ENCODE assay signal across 14 cellular contexts in the genomic region with DNA sequence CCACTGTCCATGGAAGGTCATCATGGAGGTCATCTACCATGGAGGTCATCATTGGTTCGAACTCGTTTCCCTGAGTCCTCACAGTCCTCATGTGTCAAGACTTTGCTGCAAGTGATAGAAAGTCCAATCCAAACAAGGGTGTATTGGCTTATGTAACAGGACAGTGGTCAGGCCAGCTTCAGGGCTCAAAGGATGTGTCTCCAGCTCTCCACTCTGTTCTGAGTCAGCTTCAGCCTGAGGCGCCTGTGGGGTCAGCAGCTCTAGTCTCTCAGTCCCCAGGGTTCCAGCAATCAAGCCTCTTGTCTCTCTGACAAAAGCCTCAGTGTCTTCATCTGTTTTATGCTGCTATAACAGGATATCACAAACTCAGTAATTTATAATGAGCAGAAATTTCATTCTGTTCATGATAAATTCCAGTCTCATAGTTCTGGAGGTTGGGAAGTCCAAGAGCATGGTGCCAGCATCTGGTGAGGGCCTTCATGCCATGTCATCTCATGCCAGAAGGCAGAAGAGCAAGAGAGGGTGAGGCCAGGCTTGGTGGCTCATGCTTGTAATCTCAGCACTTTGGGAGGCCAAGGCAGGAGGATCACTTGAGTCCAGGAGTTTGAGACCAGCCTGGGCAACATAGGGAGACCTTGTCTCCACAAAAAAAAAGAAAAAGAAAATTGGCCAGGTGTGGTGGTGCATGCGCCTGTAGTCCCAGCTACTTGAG. TPM values are rescaled to one million over a fixed set of nuclear protein-coding genes. Genes with fewer than 3 reads are reported as not detected.
DNase-seq lines count a peak whose midpoint lies in the region; ATAC-seq and TF ChIP-seq lines count a peak whose summit lies in the region.
"Had no signal": no experiment of that assay in that cellular context is flagged by ENCODE, and none has a peak within 500 bp of the region (broad histone marks: within the 10 kb centered on the region; RNA-seq: fewer than 3 reads in every experiment).

No MANE protein-coding gene starts in this region.

- H4K8ac ChIP-seq in mesenchymal stem cell (ENCODE audit: low read length) = no peak overlapping the region

- no peak overlapping the region for H3K4me3 Mint-ChIP-seq in type B pancreatic cell

- H2AFZ ChIP-seq in mammary epithelial cell (ENCODE audit: low read depth, low read length) = no peak overlapping the region
- H2AFZ ChIP-seq in mesenchymal stem cell (ENCODE audit: low read depth, low read length) = no peak overlapping the region

- 61% methylated on average over 4 of the region's 4 CpGs for WGBS in mammary epithelial cell (ENCODE audit: low coverage, missing lambda C conversion rate)
- 84 to 88% methylated on average over 4 of the region's 4 CpGs for WGBS in esophagus squamous epithelium, 2 donors
- WGBS in mesenchymal stem cell = 96% methylated on average over 4 of the region's 4 CpGs

- H3K79me2 ChIP-seq in mammary epithelial cell (ENCODE audit: insufficient read depth, low read length) = no peaks in the 10 kb centered on the region

- TF ChIP-seq CTCF in breast epithelium (IDR thresholded peaks at IDR 0.05) (no peak), mammary epithelial cell (conservative IDR thresholded peaks at IDR 0.05 in 1 of 2, IDR thresholded peaks at IDR 0.05 in 1 of 2; ENCODE audit: extremely low read depth in 1 of 2, insufficient read depth in 1 of 2, low read depth in 1 of 2, low read length in 2 of 2) (no peak), esophagus squamous epithelium (IDR thresholded peaks at IDR 0.05) (no peak), coronary artery (IDR thresholded peaks at IDR 0.05) (no peak), type B pancreatic cell (conservative IDR thresholded peaks at IDR 0.05) (no peak)

- no peak overlapping the region for H2AK5ac ChIP-seq in mesenchymal stem cell (ENCODE audit: low read length, severe bottlenecking)

- no peak overlapping the region for H2BK15ac ChIP-seq in mesenchymal stem cell (ENCODE audit: low read depth, poor library complexity, severe bottlenecking)

- BruUV-seq in mammary epithelial cell (replicated peaks; lab: Mats Ljungman, UMichigan) = no TSS peak

- no peaks in the 10 kb centered on the region for H4K20me1 ChIP-seq in mammary epithelial cell (ENCODE audit: insufficient read depth, low read length)

- H3K79me1 ChIP-seq in mesenchymal stem cell (replicated peaks; ENCODE audit: low read length, poor library complexity, severe bottlenecking) = peaks cover 8% of the 10 kb centered on the region

- H3K4me3 ChIP-seq in breast epithelium = no peak overlapping the region
- no peak overlapping the region for H3K4me3 ChIP-seq in mammary epithelial cell (replicated peaks in 1 of 3; ENCODE audit: insufficient read depth in 1 of 3, low read depth in 2 of 3, low read length in 3 of 3)
- no peak overlapping the region for H3K4me3 ChIP-seq in esophagus squamous epithelium
- H3K4me3 ChIP-seq in mesenchymal stem cell (ENCODE audit: insufficient read depth in 1 of 2, low read depth in 1 of 2, low read length in 2 of 2) = peak overlapping the region in 1 of 2 experiments; percentile 25
- no peak overlapping the region for H3K4me3 ChIP-seq in coronary artery

- dilution Hi-C loops in mammary epithelial cell (cut with HindIII; ENCODE audit: low sequenced_read_pairs) = no loop called here

- no peak overlapping the region for H2BK12ac ChIP-seq in mesenchymal stem cell (ENCODE audit: low read length in 2 of 2)

- peaks cover 5% of the 10 kb centered on the region for H3K4me1 Mint-ChIP-seq in type B pancreatic cell (ENCODE audit: unreplicated experiment)

- H3K4me2 ChIP-seq in mammary epithelial cell (ENCODE audit: insufficient read depth, low read depth, low read length) = no peak overlapping the region
- no peak overlapping the region for H3K4me2 ChIP-seq in mesenchymal stem cell (ENCODE audit: low read length, poor library complexity, severe bottlenecking)

- no peak for DNase-seq in breast epithelium (ENCODE audit: low spot score in 2 of 2)
- no peak for DNase-seq in mammary epithelial cell
- DNase-seq in esophagus squamous epithelium (lab: John Stamatoyannopoulos, UW) = no peak
- DNase-seq in mesenchymal stem cell = peak; percentile 50
- DNase-seq in coronary artery (ENCODE audit: low spot score) = no peak
- no peak for DNase-seq in activated CD4-positive, CD25-positive, alpha-beta regulatory T cell treated with anti-CD3 and anti-CD28 coated beads, Interleukin-2, amount 50 U/mL, for 72 hours
- DNase-seq in type B pancreatic cell (ENCODE audit: extremely low spot score, unreplicated experiment) = no peak
- DNase-seq: glutamatergic neuron, GOT3, NCI-H345 had no signal

- TF ChIP-seq POLR2A in breast epithelium (IDR thresholded peaks at IDR 0.05) = no peak
- no peak for TF ChIP-seq POLR2A in esophagus squamous epithelium (IDR thresholded peaks at IDR 0.05)

- H3K23ac ChIP-seq in mesenchymal stem cell (ENCODE audit: low read length in 2 of 2) = no peak overlapping the region

- no peak for ATAC-seq in HG03521 (IDR thresholded peaks at IDR 0.05; ENCODE audit: unreplicated experiment)
- ATAC-seq: left colon, Panc1 had no signal

- H3K18ac ChIP-seq in mesenchymal stem cell (ENCODE audit: low read depth in 1 of 2, low read length in 2 of 2) = no peak overlapping the region

- H3K27me3 ChIP-seq in breast epithelium (no peaks in the 10 kb centered on the region), mammary epithelial cell (ENCODE audit: insufficient read depth, low read length) (no peaks in the 10 kb centered on the region), esophagus squamous epithelium (peaks cover 0 to 5% (median 0%) of the 10 kb centered on the region in 4 donors), mesenchymal stem cell (ENCODE audit: control insufficient read depth in 1 of 2, insufficient read depth in 1 of 2, low read length in 2 of 2) (peaks cover 0 to 3% of the 10 kb centered on the region in 2 experiments)

- no peak overlapping the region for H3K4ac ChIP-seq in mesenchymal stem cell (ENCODE audit: low read depth in 1 of 2, low read length in 2 of 2)

- no peak overlapping the region for H3K9ac ChIP-seq in mammary epithelial cell (ENCODE audit: insufficient read depth, low read length)
- no peak overlapping the region for H3K9ac ChIP-seq in mesenchymal stem cell (ENCODE audit: low read length)

- H3K4me1 ChIP-seq in breast epithelium (peaks cover 0 to 10% of the 10 kb centered on the region in 2 donors), mammary epithelial cell (ENCODE audit: insufficient read depth, low read length) (no peaks in the 10 kb centered on the region), esophagus squamous epithelium (peaks cover 4 to 48% (median 5%) of the 10 kb centered on the region in 3 donors), mesenchymal stem cell (ENCODE audit: control insufficient read depth, insufficient read depth, low read depth, low read length) (peaks cover 17% of the 10 kb centered on the region)

- H2BK5ac ChIP-seq in mesenchymal stem cell (ENCODE audit: low read depth, low read length, poor library complexity, severe bottlenecking) = no peak overlapping the region

- H3K36me3 Mint-ChIP-seq in type B pancreatic cell = peaks cover 28% of the 10 kb centered on the region

- no peaks in the 10 kb centered on the region for H3K9me3 Mint-ChIP-seq in type B pancreatic cell

- peaks cover 3% of the 10 kb centered on the region for H3K27me3 Mint-ChIP-seq in type B pancreatic cell

- H3K27ac Mint-ChIP-seq in type B pancreatic cell = no peak overlapping the region

- peak overlapping the region; percentile 52 to 76 for H3K27ac ChIP-seq in breast epithelium
- no peak overlapping the region for H3K27ac ChIP-seq in mammary epithelial cell (ENCODE audit: insufficient read depth, low read depth, low read length)
- peak overlapping the region in 3 of 4 donors; percentile 28 to 55 (median 53) for H3K27ac ChIP-seq in esophagus squamous epithelium
- no peak overlapping the region for H3K27ac ChIP-seq in mesenchymal stem cell (ENCODE audit: low read length, poor library complexity, severe bottlenecking)
- peak overlapping the region in 1 of 2 donors; percentile 55 for H3K27ac ChIP-seq in coronary artery

- H2BK120ac ChIP-seq in mesenchymal stem cell (ENCODE audit: low read depth, low read length) = no peak overlapping the region

- H3K14ac ChIP-seq in mesenchymal stem cell (ENCODE audit: low read length in 2 of 2) = no peak overlapping the region

- in situ Hi-C loops in mammary epithelial cell (cut with MboI; ENCODE audit: low sequenced_read_pairs in 2 of 2) = no loop called here

- no peak overlapping the region for H4K91ac ChIP-seq in mesenchymal stem cell (ENCODE audit: low read length)

- intact Hi-C loops in breast epithelium (cut with DNase I; ENCODE audit: low total_unique reads) = no loop called here
- intact Hi-C loops in mammary epithelial cell (cut with micrococcal nuclease) = no loop called here
- intact Hi-C loops in esophagus squamous epithelium (cut with DNase I) = no loop called here

- CTCF ChIA-PET in mammary epithelial cell (lab: Charles Lee; ENCODE audit: low non-redundant PET) = no interaction called here

- H3K9me3 ChIP-seq in breast epithelium = no peaks in the 10 kb centered on the region
- H3K9me3 ChIP-seq in mammary epithelial cell (replicated peaks; ENCODE audit: insufficient read depth, low read length) = no peaks in the 10 kb centered on the region
- H3K9me3 ChIP-seq in esophagus squamous epithelium = no peaks in the 10 kb centered on the region
- no peaks in the 10 kb centered on the region for H3K9me3 ChIP-seq in mesenchymal stem cell (ENCODE audit: control insufficient read depth, low read length)

- H3K36me3 ChIP-seq in breast epithelium (no peaks in the 10 kb centered on the region), mammary epithelial cell (ENCODE audit: insufficient read depth, low read length) (no peaks in the 10 kb centered on the region), esophagus squamous epithelium (peaks cover 0 to 43% (median 0%) of the 10 kb centered on the region in 3 donors), mesenchymal stem cell (ENCODE audit: control insufficient read depth in 1 of 2, insufficient read depth in 2 of 2, low read depth in 1 of 2, low read length in 2 of 2) (peaks cover 15 to 47% of the 10 kb centered on the region in 2 experiments)

RNA-seq across cellular contexts. Expression of gene A3GALT2, which starts 19.5 kb away (rescaled TPM):
- total RNA-seq in breast epithelium (not detected), mammary epithelial cell (not detected), esophagus squamous epithelium (not detected), type B pancreatic cell (ENCODE audit: low replicate concordance) (0.29 TPM in 1 of 2 replicates, not detected in the other)
- not detected for polyA plus RNA-seq in mammary epithelial cell
- polyA minus RNA-seq in mammary epithelial cell = not detected
- polyA plus RNA-seq in mesenchymal stem cell (2013, experiment 1 of 2) = 0.04 TPM
- not detected for polyA plus RNA-seq in mesenchymal stem cell (2013, experiment 2 of 2)
- total RNA-seq: activated CD8-positive, alpha-beta memory T cell treated with anti-CD3 and anti-CD28 coated beads for 36 hours; left colon had no signal

RNA-seq across cellular contexts. Expression of gene ZNF362, which starts 45.1 kb away (rescaled TPM):
- total RNA-seq in breast epithelium = 10 to 100 TPM; 11.7 to 16.0 (median 15.7) TPM
- 10 to 100 TPM in 1 of 2 donors, 1 to 10 TPM in 1; 8.5 to 12.4 TPM for total RNA-seq in mammary epithelial cell
- 5.3 TPM for polyA plus RNA-seq in mammary epithelial cell
- 5.8 TPM for polyA minus RNA-seq in mammary epithelial cell
- 10 to 100 TPM in 3 of 4 donors, 1 to 10 TPM in 1; 3.6 to 18.9 (median 13.7) TPM for total RNA-seq in esophagus squamous epithelium
- 28.9 TPM for polyA plus RNA-seq in mesenchymal stem cell (2013, experiment 1 of 2)
- 28.1 TPM for polyA plus RNA-seq in mesenchymal stem cell (2013, experiment 2 of 2)
- 49.0 and 66.5 TPM in 2 replicates for total RNA-seq in type B pancreatic cell (ENCODE audit: low replicate concordance)

Comparison
In these comparisons a context has a peak if more than half of its experiments do, and no peak if none do; other contexts are left out.
1. H3K27ac ChIP-seq: peak in breast epithelium (2 of 2) and esophagus squamous epithelium (3 of 4); none in mammary epithelial cell (single experiment) and mesenchymal stem cell (single experiment).